ENCODE assay signal across 11 cellular contexts in the genomic region with DNA sequence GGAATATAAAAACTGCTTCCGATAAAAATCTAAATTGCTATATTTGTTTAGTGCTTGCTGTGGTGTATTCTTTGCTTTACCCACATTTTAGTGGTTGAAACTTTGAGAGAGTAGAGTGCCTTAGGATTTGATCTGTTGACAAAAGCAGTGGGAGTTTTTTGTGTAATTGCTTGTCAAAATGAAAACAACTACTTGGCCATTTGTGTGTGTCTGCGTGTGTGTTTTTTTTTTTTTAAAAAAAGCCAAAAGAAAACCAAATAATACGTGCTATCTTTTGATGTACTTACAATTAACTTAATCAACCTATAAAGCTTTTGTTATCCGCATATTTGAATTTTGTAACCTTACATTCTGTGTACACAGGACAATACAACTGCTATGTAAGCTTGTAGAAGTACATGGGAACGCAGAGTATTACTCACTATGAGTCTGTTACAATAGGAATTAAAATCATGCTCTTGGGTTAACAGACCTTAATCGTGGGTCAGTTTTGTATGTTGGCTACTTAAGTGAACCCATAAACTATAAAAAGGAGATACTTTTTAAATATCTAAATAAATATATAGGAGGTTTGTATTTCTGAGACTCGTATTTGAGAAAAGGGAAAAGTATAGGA.
DNase-seq lines count a peak whose midpoint lies in the region; ATAC-seq and TF ChIP-seq lines count a peak whose summit lies in the region.
"Had no signal": no experiment of that assay in that cellular context is flagged by ENCODE, and none has a peak within 500 bp of the region (broad histone marks: within the 10 kb centered on the region; RNA-seq: fewer than 3 reads in every experiment).

No MANE protein-coding gene starts in this region.

- peak; percentile 27 for DNase-seq in GM03348 (ENCODE audit: low spot score)
- DNase-seq in ascending aorta (ENCODE audit: low spot score in 2 of 2): no peak
- no peak for DNase-seq in heart left ventricle
- DNase-seq in retinal pigment epithelial cell (ENCODE audit: low read depth): peak; percentile 48
- DNase-seq in islet precursor cell: no peak
- DNase-seq in lower leg skin (ENCODE audit: low spot score in 2 of 2): no peak
- DNase-seq: activated CD4-positive, alpha-beta T cell treated with anti-CD3 and anti-CD28 coated beads, Interleukin-2, amount 50 U/mL, for 4 hours; OCI-M1; stimulated activated CD4-positive, alpha-beta T cell treated with anti-CD3 and anti-CD28 coated beads, Interleukin-4, amount 100 ng/mL, for 4 hours had no signal

- no peaks in the 10 kb centered on the region for H3K9me3 ChIP-seq in ascending aorta
- no peaks in the 10 kb centered on the region for H3K9me3 ChIP-seq in heart left ventricle

- peak overlapping the region in 1 of 2 donors; percentile 47 for H3K27ac ChIP-seq in ascending aorta
- H3K27ac ChIP-seq in heart left ventricle: peak overlapping the region in 8 of 12 donors; percentile 55 to 80 (median 74)

- peaks cover 10 to 23% of the 10 kb centered on the region in 2 donors for H3K4me1 ChIP-seq in ascending aorta
- H3K4me1 ChIP-seq in heart left ventricle: peaks cover 0 to 68% (median 34%) of the 10 kb centered on the region in 12 donors

- H3K27me3 ChIP-seq in ascending aorta: no peaks in the 10 kb centered on the region
- no peaks in the 10 kb centered on the region for H3K27me3 ChIP-seq in heart left ventricle

- 49 to 55% (median 52%) methylated on average over 7 of the region's 7 CpGs for WGBS in heart left ventricle, 4 donors
- WGBS in lower leg skin, 2 donors: 63 to 64% methylated on average over 7 of the region's 7 CpGs

- H3K36me3 ChIP-seq in ascending aorta (no peaks in the 10 kb centered on the region), heart left ventricle (no peaks in the 10 kb centered on the region)

- ATAC-seq in heart left ventricle: peak in 1 of 4 donors; percentile 62
- ATAC-seq in HG03139 (IDR thresholded peaks at IDR 0.05; ENCODE audit: unreplicated experiment): no peak
- no peak for ATAC-seq in GM18907 (IDR thresholded peaks at IDR 0.05; ENCODE audit: unreplicated experiment)

- intact Hi-C loops in ascending aorta (cut with DNase I) (loop anchor here (5.0 kb wide), 1 partner anchor 39 kb away; no protein-coding TSS in a partner anchor), heart left ventricle (cut with DNase I) (loop anchor here in 3 of 10 donors (10.0 kb wide), 1 partner anchor 136 kb away; no protein-coding TSS in a partner anchor), lower leg skin (cut with DNase I; ENCODE audit: low total_unique reads) (no loop called here)

- peak overlapping the region; percentile 27 to 61 for H3K4me3 ChIP-seq in ascending aorta
- H3K4me3 ChIP-seq in heart left ventricle: peak overlapping the region in 10 of 12 donors; percentile 21 to 54 (median 42)
- H3K4me3 ChIP-seq in retinal pigment epithelial cell (ENCODE audit: low read length): peak overlapping the region; percentile 41
- H3K4me3 ChIP-seq in lower leg skin (ENCODE audit: low read depth, poor library complexity, severe bottlenecking): no peak overlapping the region

- TF ChIP-seq CTCF in ascending aorta (IDR thresholded peaks at IDR 0.05) (no peak), heart left ventricle (IDR thresholded peaks at IDR 0.05) (no peak), retinal pigment epithelial cell (conservative IDR thresholded peaks at IDR 0.05; ENCODE audit: low read depth, low read length) (no peak), lower leg skin (IDR thresholded peaks at IDR 0.05) (no peak)

- no peak for TF ChIP-seq POLR2A in heart left ventricle (IDR thresholded peaks at IDR 0.05)
- TF ChIP-seq POLR2A in lower leg skin (IDR thresholded peaks at IDR 0.05): no peak

Comparison
In these comparisons a context has a peak if more than half of its experiments do, and no peak if none do; other contexts are left out.
1. DNase-seq: peak in GM03348 (single experiment) and retinal pigment epithelial cell (single experiment); none in ascending aorta (0 of 2), heart left ventricle (0 of 5), islet precursor cell (single experiment) and lower leg skin (0 of 2).